Comparison of ENCODE assay signal across 8 cellular contexts in the genomic region with DNA sequence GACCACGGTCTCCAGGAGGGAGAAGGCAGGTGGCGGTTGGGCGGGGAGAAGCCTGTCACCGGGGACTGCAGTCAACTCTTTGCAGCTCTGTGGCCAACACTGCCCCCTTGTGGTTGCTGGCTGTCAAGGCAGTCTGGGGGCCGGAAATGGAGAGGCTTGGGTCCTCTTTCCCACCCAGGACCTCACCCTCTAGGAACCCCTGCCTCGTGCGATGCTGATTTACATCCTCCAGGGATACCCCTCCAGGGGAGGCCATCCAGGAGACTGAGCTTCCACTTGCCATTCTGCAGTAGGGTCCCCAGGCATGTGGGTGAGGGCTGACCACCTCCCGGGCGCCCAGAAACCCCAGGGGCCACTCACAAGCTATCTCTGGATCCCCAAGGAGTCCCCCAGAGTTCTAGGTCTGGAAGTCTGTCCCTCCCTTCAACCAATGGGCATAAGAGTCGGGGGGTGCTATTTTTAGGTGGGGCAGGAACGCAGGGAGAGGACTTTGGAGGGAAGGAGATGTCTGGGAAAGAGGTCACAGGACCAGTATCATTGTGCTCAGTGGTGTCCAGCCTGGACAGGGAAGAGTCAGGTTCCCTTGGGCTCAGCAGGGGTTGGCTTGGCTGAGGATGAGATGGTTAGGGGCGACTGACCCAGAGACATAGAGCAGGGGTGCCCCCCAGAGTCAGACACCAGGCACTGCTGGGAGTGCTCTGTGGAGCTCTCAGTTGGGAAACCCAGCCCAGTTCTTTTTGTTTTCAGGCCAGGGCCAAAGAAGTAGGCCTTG. TPM values are rescaled to one million over a fixed set of nuclear protein-coding genes. Genes with fewer than 3 reads are reported as not detected.
DNase-seq lines count a peak whose midpoint lies in the region; ATAC-seq and TF ChIP-seq lines count a peak whose summit lies in the region.

No MANE protein-coding gene starts in this region.

- no peaks in the 10 kb centered on the region for H3K36me3 ChIP-seq in ACC112 (ENCODE audit: insufficient read depth, low read length)
- H3K36me3 ChIP-seq in lower lobe of right lung, result no peaks in the 10 kb centered on the region

- H3K27ac ChIP-seq in ACC112 (ENCODE audit: low read depth, low read length), result no peak overlapping the region
- peak overlapping the region in 1 of 2 donors; percentile 63 for H3K27ac ChIP-seq in coronary artery
- H3K27ac ChIP-seq in lower lobe of right lung, result peak overlapping the region; percentile 56

- no peaks in the 10 kb centered on the region for H3K27me3 Mint-ChIP-seq in activated CD4-positive, alpha-beta T cell treated with anti-CD3 and anti-CD28 coated beads, Interleukin-2, amount 10 ng/mL, durations not matched to agents 7 days and 5 days

- H3K4me1 ChIP-seq in ACC112 (ENCODE audit: control insufficient read depth, insufficient read depth, low read length, unreplicated experiment) (peaks cover 8% of the 10 kb centered on the region), lower lobe of right lung (peaks cover 12% of the 10 kb centered on the region)

- H2AFZ ChIP-seq in ACC112 (ENCODE audit: low read length, unreplicated experiment), result peak overlapping the region; percentile 95

- peak overlapping the region; percentile 40 for H3K4me3 Mint-ChIP-seq in activated CD4-positive, alpha-beta T cell treated with anti-CD3 and anti-CD28 coated beads, Interleukin-2, amount 10 ng/mL, durations not matched to agents 7 days and 5 days

- CTCF ChIA-PET in activated CD4-positive, alpha-beta T cell treated with anti-CD3 and anti-CD28 coated beads, Interleukin-2, amount 10 ng/mL, durations not matched to agents 7 days and 5 days (lab: Charles Lee), result interaction anchor here (0.6 to 46.6 kb wide), 65 partner anchors 9 to 840 kb away, joined by 3 to 1139 read pairs (median 4); partner anchors contain the start of genes AHCYL1, AMIGO1, AMPD2 and ATXN7L2

- POLR2A ChIA-PET in activated CD4-positive, alpha-beta T cell treated with anti-CD3 and anti-CD28 coated beads, Interleukin-2, amount 10 ng/mL, durations not matched to agents 7 days and 5 days (lab: Charles Lee), result interaction anchor here (1.4 kb wide), 1 partner anchor 30 kb away, joined by 4 read pairs; no protein-coding TSS in a partner anchor

- H3K9me3 Mint-ChIP-seq in activated CD4-positive, alpha-beta T cell treated with anti-CD3 and anti-CD28 coated beads, Interleukin-2, amount 10 ng/mL, durations not matched to agents 7 days and 5 days, result no peaks in the 10 kb centered on the region

- H3K4me1 Mint-ChIP-seq in activated CD4-positive, alpha-beta T cell treated with anti-CD3 and anti-CD28 coated beads, Interleukin-2, amount 10 ng/mL, durations not matched to agents 7 days and 5 days, result peaks cover 37% of the 10 kb centered on the region

- TF ChIP-seq CTCF in coronary artery (IDR thresholded peaks at IDR 0.05), result peak; percentile 98
- TF ChIP-seq CTCF in lower lobe of right lung (IDR thresholded peaks at IDR 0.05), result peak; percentile 94

- no peaks in the 10 kb centered on the region for H3K9me3 ChIP-seq in lower lobe of right lung

- intact Hi-C loops in lower lobe of right lung (cut with DNase I), result loop anchor here (5.0 kb wide), 1 partner anchor 35 kb away; no protein-coding TSS in a partner anchor

- H3K36me3 Mint-ChIP-seq in activated CD4-positive, alpha-beta T cell treated with anti-CD3 and anti-CD28 coated beads, Interleukin-2, amount 10 ng/mL, durations not matched to agents 7 days and 5 days (ENCODE audit: low read depth), result no peaks in the 10 kb centered on the region

- H3K4me3 ChIP-seq in ACC112 (ENCODE audit: low read depth, low read length), result 0 out of 2 replicates have a peak overlapping the region, but pooled peaks have one; percentile 26
- peak overlapping the region; percentile 44 for H3K4me3 ChIP-seq in coronary artery
- peak overlapping the region; percentile 16 for H3K4me3 ChIP-seq in lower lobe of right lung

- peak; percentile 45 to 88 for DNase-seq in NCI-H526 (lab: John Stamatoyannopoulos, UW)
- peak; percentile 94 for DNase-seq in activated CD4-positive, alpha-beta T cell treated with anti-CD3 and anti-CD28 coated beads, Interleukin-2, amount 10 ng/mL, durations not matched to agents 7 days and 5 days
- DNase-seq in coronary artery (ENCODE audit: low spot score), result peak; percentile 89
- peak; percentile 85 for DNase-seq in lower lobe of right lung
- DNase-seq in stimulated activated CD4-positive, alpha-beta T cell treated with anti-CD3 and anti-CD28 coated beads, Interleukin-4, amount 100 ng/mL, for 48 hours (ENCODE audit: low read depth in 2 of 2), result peak; percentile 85 to 92

- peak overlapping the region; percentile 96 for H3K27ac Mint-ChIP-seq in activated CD4-positive, alpha-beta T cell treated with anti-CD3 and anti-CD28 coated beads, Interleukin-2, amount 10 ng/mL, durations not matched to agents 7 days and 5 days

- no peaks in the 10 kb centered on the region for H3K79me2 ChIP-seq in ACC112 (ENCODE audit: control insufficient read depth, insufficient read depth, low read length, unreplicated experiment)

- ATAC-seq in GM18867 (IDR thresholded peaks at IDR 0.05; ENCODE audit: unreplicated experiment) (peak; percentile 75), HG03354 (IDR thresholded peaks at IDR 0.05; ENCODE audit: poor library complexity, severe bottlenecking, unreplicated experiment) (peak; percentile 76), lower lobe of right lung (peak; percentile 92 to 94)

- H3K27me3 ChIP-seq in ACC112 (ENCODE audit: insufficient read depth, low read length) (peaks cover 4% of the 10 kb centered on the region; the same call in 1 of the 2 replicates), lower lobe of right lung (ENCODE audit: low read depth) (no peaks in the 10 kb centered on the region)

RNA-seq across cellular contexts. Expression of gene GPR61, which starts 7.1 kb away (rescaled TPM):
- total RNA-seq in activated CD4-positive, alpha-beta T cell treated with anti-CD3 and anti-CD28 coated beads, Interleukin-2, amount 10 ng/mL, durations not matched to agents 7 days and 5 days, result under 1 TPM; 0.45 to 0.52 TPM
- total RNA-seq in lower lobe of right lung, result not detected

RNA-seq across cellular contexts. Expression of gene GNAI3, which starts 15.9 kb away (rescaled TPM):
- total RNA-seq in activated CD4-positive, alpha-beta T cell treated with anti-CD3 and anti-CD28 coated beads, Interleukin-2, amount 10 ng/mL, durations not matched to agents 7 days and 5 days, result 1 to 10 TPM; 8.8 to 9.7 TPM
- 6.7 TPM for total RNA-seq in lower lobe of right lung

RNA-seq across cellular contexts. Expression of gene AMIGO1, which starts 23.0 kb away (rescaled TPM):
- total RNA-seq in activated CD4-positive, alpha-beta T cell treated with anti-CD3 and anti-CD28 coated beads, Interleukin-2, amount 10 ng/mL, durations not matched to agents 7 days and 5 days, result 1 to 10 TPM; 5.8 to 7.6 TPM
- total RNA-seq in lower lobe of right lung, result 9.1 TPM

RNA-seq across cellular contexts. Expression of gene CYB561D1, which starts 38.7 kb away (rescaled TPM):
- total RNA-seq in activated CD4-positive, alpha-beta T cell treated with anti-CD3 and anti-CD28 coated beads, Interleukin-2, amount 10 ng/mL, durations not matched to agents 7 days and 5 days, result 10 to 100 TPM; 25.3 to 29.7 TPM
- total RNA-seq in lower lobe of right lung, result 15.1 TPM

RNA-seq across cellular contexts. Expression of gene ATXN7L2, which starts 48.8 kb away (rescaled TPM):
- 10 to 100 TPM; 12.4 to 14.0 TPM for total RNA-seq in activated CD4-positive, alpha-beta T cell treated with anti-CD3 and anti-CD28 coated beads, Interleukin-2, amount 10 ng/mL, durations not matched to agents 7 days and 5 days
- 3.8 TPM for total RNA-seq in lower lobe of right lung
